In genomic region chr14:21281932-21282331, GRCh38 we compare ENCODE assay signal across 3 cellular contexts. TPM values are rescaled to one million over a fixed set of nuclear protein-coding genes. Genes with fewer than 3 reads are reported as not detected.
"Had no signal": no experiment of that assay in that cellular context is flagged by ENCODE, and none has a peak within 500 bp of the region (broad histone marks: within the 10 kb centered on the region; RNA-seq: fewer than 3 reads in every experiment).

No MANE protein-coding gene starts in this region.

RNA-seq across cellular contexts. Expression of gene RPGRIP1, which starts 2.0 kb away (rescaled TPM):
- total RNA-seq: HFFc6, HT1080, IMR-90 had no signal
